In genomic region chr11:249062-249461, GRCh38 we compare ENCODE assay signal across 18 cellular contexts. TPM values are rescaled to one million over a fixed set of nuclear protein-coding genes. Genes with fewer than 3 reads are reported as not detected.
DNase-seq lines count a peak whose midpoint lies in the region; TF ChIP-seq lines count a peak whose summit lies in the region.
"Had no signal": no experiment of that assay in that cellular context is flagged by ENCODE, and none has a peak within 500 bp of the region (broad histone marks: within the 10 kb centered on the region; RNA-seq: fewer than 3 reads in every experiment).

No MANE protein-coding gene starts in this region.

- peaks cover 99% of the 10 kb centered on the region for H3K36me3 ChIP-seq in BLaER1

- H3K27ac Mint-ChIP-seq in activated CD4-positive, alpha-beta memory T cell treated with anti-CD3 and anti-CD28 coated beads for 36 hours, result peak overlapping the region; percentile 35
- H3K27ac Mint-ChIP-seq in activated CD4-positive, alpha-beta memory T cell treated with anti-CD3 and anti-CD28 coated beads, Interleukin-2, amount 10 ng/mL, durations not matched to agents 7 days and 5 days, result no peak overlapping the region
- peak overlapping the region; percentile 6 for H3K27ac Mint-ChIP-seq in activated T-helper 1 cell treated with anti-CD3 and anti-CD28 coated beads, Interleukin-12 subunit alpha, Interleukin-12 subunit beta, Interleukin-2, Interleukin-4 antibody, amounts not matched to agents 30 ng/mL and 10 ng/mL and 1 ng/mL, durations not matched to agents 14 hours and 24 hours and 36 hours
- H3K27ac Mint-ChIP-seq in endothelial cell (ENCODE audit: unreplicated experiment), result no peak overlapping the region
- H3K27ac Mint-ChIP-seq: HFFc6 had no signal

- CTCF ChIA-PET in activated CD4-positive, alpha-beta memory T cell treated with anti-CD3 and anti-CD28 coated beads for 36 hours (lab: Charles Lee), result interaction anchor here (1.4 to 3.5 kb wide), 7 partner anchors 13 to 199 kb away, joined by 3 to 30 read pairs (median 5); partner anchors contain the start of genes PSMD13 and SIRT3
- CTCF ChIA-PET in activated CD4-positive, alpha-beta memory T cell treated with anti-CD3 and anti-CD28 coated beads, Interleukin-2, amount 10 ng/mL, durations not matched to agents 7 days and 5 days (lab: Charles Lee), result interaction anchor here (1.3 kb wide), 1 partner anchor 106 kb away, joined by 5 read pairs; no protein-coding TSS in a partner anchor

- no peak for TF ChIP-seq CTCF in endothelial cell (IDR thresholded peaks at IDR 0.05; ENCODE audit: unreplicated experiment)

- H3K27me3 Mint-ChIP-seq in activated CD4-positive, alpha-beta memory T cell treated with anti-CD3 and anti-CD28 coated beads for 36 hours, result no peaks in the 10 kb centered on the region
- no peaks in the 10 kb centered on the region for H3K27me3 Mint-ChIP-seq in activated CD4-positive, alpha-beta memory T cell treated with anti-CD3 and anti-CD28 coated beads, Interleukin-2, amount 10 ng/mL, durations not matched to agents 7 days and 5 days
- no peaks in the 10 kb centered on the region for H3K27me3 Mint-ChIP-seq in activated T-helper 1 cell treated with anti-CD3 and anti-CD28 coated beads, Interleukin-12 subunit alpha, Interleukin-12 subunit beta, Interleukin-2, Interleukin-4 antibody, amounts not matched to agents 30 ng/mL and 10 ng/mL and 1 ng/mL, durations not matched to agents 14 hours and 24 hours and 36 hours (ENCODE audit: insufficient read depth)
- H3K27me3 Mint-ChIP-seq in endothelial cell (ENCODE audit: unreplicated experiment), result peaks cover 7% of the 10 kb centered on the region

- no peaks in the 10 kb centered on the region for H3K4me1 ChIP-seq in BLaER1
- H3K4me1 ChIP-seq: A549 had no signal

- no peak overlapping the region for H3K4me2 ChIP-seq in BLaER1
- H3K4me2 ChIP-seq: A549 had no signal

- H3K9ac ChIP-seq in BLaER1, result 0 out of 2 replicates have a peak overlapping the region, but pooled peaks have one; percentile 18

- H3K4me1 Mint-ChIP-seq in activated CD4-positive, alpha-beta memory T cell treated with anti-CD3 and anti-CD28 coated beads for 36 hours (ENCODE audit: low read depth), result peaks cover 25% of the 10 kb centered on the region
- peaks cover 19% of the 10 kb centered on the region for H3K4me1 Mint-ChIP-seq in activated CD4-positive, alpha-beta memory T cell treated with anti-CD3 and anti-CD28 coated beads, Interleukin-2, amount 10 ng/mL, durations not matched to agents 7 days and 5 days
- peaks cover 37% of the 10 kb centered on the region for H3K4me1 Mint-ChIP-seq in activated T-helper 1 cell treated with anti-CD3 and anti-CD28 coated beads, Interleukin-12 subunit alpha, Interleukin-12 subunit beta, Interleukin-2, Interleukin-4 antibody, amounts not matched to agents 30 ng/mL and 10 ng/mL and 1 ng/mL, durations not matched to agents 14 hours and 24 hours and 36 hours (ENCODE audit: low read depth)
- H3K4me1 Mint-ChIP-seq in endothelial cell (ENCODE audit: unreplicated experiment), result no peaks in the 10 kb centered on the region

- H3K36me3 Mint-ChIP-seq in activated CD4-positive, alpha-beta memory T cell treated with anti-CD3 and anti-CD28 coated beads for 36 hours, result peaks cover 74% of the 10 kb centered on the region
- peaks cover 86% of the 10 kb centered on the region for H3K36me3 Mint-ChIP-seq in activated CD4-positive, alpha-beta memory T cell treated with anti-CD3 and anti-CD28 coated beads, Interleukin-2, amount 10 ng/mL, durations not matched to agents 7 days and 5 days (ENCODE audit: low read depth)
- peaks cover 75% of the 10 kb centered on the region for H3K36me3 Mint-ChIP-seq in activated T-helper 1 cell treated with anti-CD3 and anti-CD28 coated beads, Interleukin-12 subunit alpha, Interleukin-12 subunit beta, Interleukin-2, Interleukin-4 antibody, amounts not matched to agents 30 ng/mL and 10 ng/mL and 1 ng/mL, durations not matched to agents 14 hours and 24 hours and 36 hours (ENCODE audit: low read depth)
- H3K36me3 Mint-ChIP-seq in endothelial cell (ENCODE audit: low read depth, unreplicated experiment), result peaks cover 59% of the 10 kb centered on the region

- no peaks in the 10 kb centered on the region for H3K9me3 Mint-ChIP-seq in activated CD4-positive, alpha-beta memory T cell treated with anti-CD3 and anti-CD28 coated beads for 36 hours
- H3K9me3 Mint-ChIP-seq in activated CD4-positive, alpha-beta memory T cell treated with anti-CD3 and anti-CD28 coated beads, Interleukin-2, amount 10 ng/mL, durations not matched to agents 7 days and 5 days, result no peaks in the 10 kb centered on the region
- H3K9me3 Mint-ChIP-seq in activated T-helper 1 cell treated with anti-CD3 and anti-CD28 coated beads, Interleukin-12 subunit alpha, Interleukin-12 subunit beta, Interleukin-2, Interleukin-4 antibody, amounts not matched to agents 30 ng/mL and 10 ng/mL and 1 ng/mL, durations not matched to agents 14 hours and 24 hours and 36 hours, result no peaks in the 10 kb centered on the region
- no peaks in the 10 kb centered on the region for H3K9me3 Mint-ChIP-seq in endothelial cell (ENCODE audit: unreplicated experiment)
- H3K9me3 Mint-ChIP-seq: HFFc6 had no signal

- H4K20me1 ChIP-seq in BLaER1, result no peaks in the 10 kb centered on the region; the same call in 1 of the 2 replicates

- no peak overlapping the region for H3K4me3 ChIP-seq in BLaER1
- H3K4me3 ChIP-seq: A549 had no signal

- intact Hi-C loops in activated CD4-positive, alpha-beta memory T cell treated with anti-CD3 and anti-CD28 coated beads for 36 hours (cut with micrococcal nuclease), result no loop called here
- intact Hi-C loops in activated T-helper 1 cell treated with anti-CD3 and anti-CD28 coated beads, Interleukin-12 subunit alpha, Interleukin-12 subunit beta, Interleukin-2, Interleukin-4 antibody, amounts not matched to agents 30 ng/mL and 10 ng/mL and 1 ng/mL, durations not matched to agents 14 hours and 24 hours and 36 hours (cut with micrococcal nuclease), result no loop called here

- H3K27me3 ChIP-seq in BLaER1, result no peaks in the 10 kb centered on the region

- H3K27ac ChIP-seq in BLaER1, result no peak overlapping the region
- H3K27ac ChIP-seq: A549 had no signal

- no peaks in the 10 kb centered on the region for H3K9me3 ChIP-seq in BLaER1
- H3K9me3 ChIP-seq: A549 had no signal

- POLR2A ChIA-PET in activated CD4-positive, alpha-beta memory T cell treated with anti-CD3 and anti-CD28 coated beads for 36 hours (lab: Charles Lee), result interaction anchor here (1.0 kb wide), 1 partner anchor 20 kb away, joined by 3 read pairs; no protein-coding TSS in a partner anchor
- POLR2A ChIA-PET in activated CD4-positive, alpha-beta memory T cell treated with anti-CD3 and anti-CD28 coated beads, Interleukin-2, amount 10 ng/mL, durations not matched to agents 7 days and 5 days (lab: Charles Lee), result interaction anchor here (1.1 to 4.8 kb wide), 3 partner anchors 11 to 42 kb away, joined by 3 to 31 read pairs (median 25); partner anchors contain the start of genes BET1L, PSMD13, RIC8A and SIRT3

- no peak for DNase-seq in activated CD4-positive, alpha-beta memory T cell treated with anti-CD3 and anti-CD28 coated beads for 36 hours
- DNase-seq in activated CD4-positive, alpha-beta memory T cell treated with anti-CD3 and anti-CD28 coated beads, Interleukin-2, amount 10 ng/mL, durations not matched to agents 7 days and 5 days, result no peak
- DNase-seq in activated T-helper 1 cell treated with anti-CD3 and anti-CD28 coated beads, Interleukin-12 subunit alpha, Interleukin-12 subunit beta, Interleukin-2, Interleukin-4 antibody, amounts not matched to agents 30 ng/mL and 10 ng/mL and 1 ng/mL, durations not matched to agents 14 hours and 24 hours and 36 hours (ENCODE audit: low spot score), result no peak
- DNase-seq in endothelial cell (ENCODE audit: low spot score) (no peak), NCI-H748 (lab: John Stamatoyannopoulos, UW; ENCODE audit: unreplicated experiment) (no peak), RPMI8226 (no peak), NCI-H524 (lab: John Stamatoyannopoulos, UW) (no peak)
- DNase-seq: C1 segment of cervical spinal cord, COR-L47, DMS153, EL, HFFc6, KBM-7, NCI-H1436, NCI-H2029 treated with DMSO at 0.1 percent for 48 hours, NCI-H510A treated with DMSO at 0.1 percent for 48 hours had no signal

- H3K4me3 Mint-ChIP-seq in activated CD4-positive, alpha-beta memory T cell treated with anti-CD3 and anti-CD28 coated beads for 36 hours, result no peak overlapping the region
- H3K4me3 Mint-ChIP-seq in activated CD4-positive, alpha-beta memory T cell treated with anti-CD3 and anti-CD28 coated beads, Interleukin-2, amount 10 ng/mL, durations not matched to agents 7 days and 5 days, result no peak overlapping the region
- H3K4me3 Mint-ChIP-seq in activated T-helper 1 cell treated with anti-CD3 and anti-CD28 coated beads, Interleukin-12 subunit alpha, Interleukin-12 subunit beta, Interleukin-2, Interleukin-4 antibody, amounts not matched to agents 30 ng/mL and 10 ng/mL and 1 ng/mL, durations not matched to agents 14 hours and 24 hours and 36 hours, result no peak overlapping the region
- peak overlapping the region; percentile 27 for H3K4me3 Mint-ChIP-seq in endothelial cell (ENCODE audit: unreplicated experiment)
- H3K4me3 Mint-ChIP-seq: HFFc6 had no signal

RNA-seq across cellular contexts. Expression of gene PSMD13, which starts 12.3 kb away (rescaled TPM):
- total RNA-seq in activated CD4-positive, alpha-beta memory T cell treated with anti-CD3 and anti-CD28 coated beads for 36 hours, result 100 to 1,000 TPM; 210 to 214 TPM
- 100 to 1,000 TPM; 156 to 160 TPM for total RNA-seq in activated CD4-positive, alpha-beta memory T cell treated with anti-CD3 and anti-CD28 coated beads, Interleukin-2, amount 10 ng/mL, durations not matched to agents 7 days and 5 days
- total RNA-seq in activated T-helper 1 cell treated with anti-CD3 and anti-CD28 coated beads, Interleukin-12 subunit alpha, Interleukin-12 subunit beta, Interleukin-2, Interleukin-4 antibody, amounts not matched to agents 30 ng/mL and 10 ng/mL and 1 ng/mL, durations not matched to agents 14 hours and 24 hours and 36 hours, result 261 and 266 TPM in 2 replicates
- 189 TPM for total RNA-seq in endothelial cell (ENCODE audit: unreplicated experiment)

RNA-seq across cellular contexts. Expression of gene SIRT3, which starts 12.9 kb away (rescaled TPM):
- 10 to 100 TPM; 16.1 to 17.6 TPM for total RNA-seq in activated CD4-positive, alpha-beta memory T cell treated with anti-CD3 and anti-CD28 coated beads for 36 hours
- total RNA-seq in activated CD4-positive, alpha-beta memory T cell treated with anti-CD3 and anti-CD28 coated beads, Interleukin-2, amount 10 ng/mL, durations not matched to agents 7 days and 5 days, result 10 to 100 TPM; 11.6 to 16.3 TPM
- 11.6 and 14.8 TPM in 2 replicates for total RNA-seq in activated T-helper 1 cell treated with anti-CD3 and anti-CD28 coated beads, Interleukin-12 subunit alpha, Interleukin-12 subunit beta, Interleukin-2, Interleukin-4 antibody, amounts not matched to agents 30 ng/mL and 10 ng/mL and 1 ng/mL, durations not matched to agents 14 hours and 24 hours and 36 hours
- 23.4 TPM for total RNA-seq in endothelial cell (ENCODE audit: unreplicated experiment)

RNA-seq across cellular contexts. Expression of gene NLRP6, which starts 29.1 kb away (rescaled TPM):
- 1 to 10 TPM in 1 of 2 experiments, under 1 TPM in 1; 0.99 to 1.2 TPM for total RNA-seq in activated CD4-positive, alpha-beta memory T cell treated with anti-CD3 and anti-CD28 coated beads for 36 hours
- 1 to 10 TPM; 2.5 TPM for total RNA-seq in activated CD4-positive, alpha-beta memory T cell treated with anti-CD3 and anti-CD28 coated beads, Interleukin-2, amount 10 ng/mL, durations not matched to agents 7 days and 5 days
- 4.9 and 5.2 TPM in 2 replicates for total RNA-seq in activated T-helper 1 cell treated with anti-CD3 and anti-CD28 coated beads, Interleukin-12 subunit alpha, Interleukin-12 subunit beta, Interleukin-2, Interleukin-4 antibody, amounts not matched to agents 30 ng/mL and 10 ng/mL and 1 ng/mL, durations not matched to agents 14 hours and 24 hours and 36 hours
- total RNA-seq in endothelial cell (ENCODE audit: unreplicated experiment), result not detected
- total RNA-seq: HFFc6 had no signal

RNA-seq across cellular contexts. Expression of gene PGGHG, which starts 39.9 kb away (rescaled TPM):
- 10 to 100 TPM; 74.3 to 75.0 TPM for total RNA-seq in activated CD4-positive, alpha-beta memory T cell treated with anti-CD3 and anti-CD28 coated beads for 36 hours
- 100 to 1,000 TPM; 113 to 117 TPM for total RNA-seq in activated CD4-positive, alpha-beta memory T cell treated with anti-CD3 and anti-CD28 coated beads, Interleukin-2, amount 10 ng/mL, durations not matched to agents 7 days and 5 days
- 164 and 167 TPM in 2 replicates for total RNA-seq in activated T-helper 1 cell treated with anti-CD3 and anti-CD28 coated beads, Interleukin-12 subunit alpha, Interleukin-12 subunit beta, Interleukin-2, Interleukin-4 antibody, amounts not matched to agents 30 ng/mL and 10 ng/mL and 1 ng/mL, durations not matched to agents 14 hours and 24 hours and 36 hours
- 69.7 TPM for total RNA-seq in endothelial cell (ENCODE audit: unreplicated experiment)

RNA-seq across cellular contexts. Expression of gene RIC8A, which starts 41.6 kb away (rescaled TPM):
- total RNA-seq in activated CD4-positive, alpha-beta memory T cell treated with anti-CD3 and anti-CD28 coated beads for 36 hours, result 100 to 1,000 TPM; 100 to 104 TPM
- total RNA-seq in activated CD4-positive, alpha-beta memory T cell treated with anti-CD3 and anti-CD28 coated beads, Interleukin-2, amount 10 ng/mL, durations not matched to agents 7 days and 5 days, result 100 to 1,000 TPM in 1 of 2 experiments, 10 to 100 TPM in 1; 98.7 to 103 TPM
- 132 and 149 TPM in 2 replicates for total RNA-seq in activated T-helper 1 cell treated with anti-CD3 and anti-CD28 coated beads, Interleukin-12 subunit alpha, Interleukin-12 subunit beta, Interleukin-2, Interleukin-4 antibody, amounts not matched to agents 30 ng/mL and 10 ng/mL and 1 ng/mL, durations not matched to agents 14 hours and 24 hours and 36 hours
- 89.2 TPM for total RNA-seq in endothelial cell (ENCODE audit: unreplicated experiment)

Comparison
In these comparisons a context has a peak if more than half of its experiments do, and no peak if none do; other contexts are left out.
1. H3K27ac Mint-ChIP-seq: peak in activated CD4-positive, alpha-beta memory T cell treated with anti-CD3 and anti-CD28 coated beads for 36 hours (single experiment) and activated T-helper 1 cell treated with anti-CD3 and anti-CD28 coated beads, Interleukin-12 subunit alpha, Interleukin-12 subunit beta, Interleukin-2, Interleukin-4 antibody, amounts not matched to agents 30 ng/mL and 10 ng/mL and 1 ng/mL, durations not matched to agents 14 hours and 24 hours and 36 hours (single experiment); none in activated CD4-positive, alpha-beta memory T cell treated with anti-CD3 and anti-CD28 coated beads, Interleukin-2, amount 10 ng/mL, durations not matched to agents 7 days and 5 days (single experiment) and endothelial cell (single experiment).